Comparison of ENCODE assay signal across 9 cellular contexts in the genomic region with DNA sequence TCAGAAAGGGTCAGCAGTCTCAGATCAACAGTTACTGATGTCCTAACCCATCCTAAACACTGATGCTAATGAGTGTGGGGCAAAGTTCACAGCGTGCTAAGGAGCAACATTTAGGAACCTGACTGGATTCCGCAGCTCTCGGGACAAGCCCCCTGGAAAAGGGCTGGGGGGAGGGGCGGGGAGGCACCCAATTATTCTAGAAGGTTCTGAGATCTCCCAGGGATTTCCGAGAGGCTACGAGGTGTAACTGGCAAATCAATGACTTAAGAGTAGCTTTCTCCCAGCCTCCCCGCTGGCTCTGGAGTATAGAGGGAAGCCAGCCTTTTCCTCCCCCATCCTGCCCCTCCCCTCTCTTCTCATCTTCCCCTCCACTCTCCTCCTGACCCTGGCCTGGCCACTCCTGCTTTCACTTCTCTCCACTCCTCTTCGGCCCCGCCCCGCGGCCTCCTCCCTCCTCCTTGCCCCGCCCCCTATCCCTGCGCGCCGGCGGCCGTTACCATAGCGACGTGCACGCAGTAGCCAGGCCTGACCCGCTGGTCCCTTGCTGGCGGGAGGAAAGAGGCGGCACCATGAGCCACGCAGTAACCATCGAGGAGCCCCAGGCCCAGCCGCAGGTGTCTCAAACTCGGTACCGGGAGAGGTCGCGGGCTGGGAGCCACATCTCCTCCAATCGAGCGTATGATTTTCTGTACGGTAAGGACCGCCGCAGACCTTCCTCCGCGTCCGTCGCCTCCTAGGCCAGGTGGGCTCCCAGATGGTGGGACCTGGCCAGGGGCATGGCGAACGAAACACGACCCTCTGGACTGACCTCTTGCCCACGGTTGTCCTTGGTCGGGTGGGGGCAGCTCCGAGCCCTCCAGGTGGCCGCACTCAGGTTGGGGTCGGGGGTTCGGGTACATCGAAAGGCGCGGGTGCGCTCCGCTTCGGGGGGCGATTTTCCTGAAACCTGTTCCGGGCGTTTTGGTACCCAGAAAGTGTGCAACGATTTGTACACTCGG. TPM values are rescaled to one million over a fixed set of nuclear protein-coding genes. Genes with fewer than 3 reads are reported as not detected.
DNase-seq lines count a peak whose midpoint lies in the region; ATAC-seq and TF ChIP-seq lines count a peak whose summit lies in the region.
"Had no signal": no experiment of that assay in that cellular context is flagged by ENCODE, and none has a peak within 500 bp of the region (broad histone marks: within the 10 kb centered on the region; RNA-seq: fewer than 3 reads in every experiment).

Gene CFAP91 (plus strand): TSS at position 493 of the 998 bp plus-strand sequence. CDS start 77 bp downstream, at position 570.

- peak; percentile 16 to 66 for TF ChIP-seq EP300 in tibial nerve (IDR thresholded peaks at IDR 0.05)

- TF ChIP-seq CTCF in left ventricle myocardium inferior (IDR thresholded peaks at IDR 0.05; ENCODE audit: borderline replicate concordance) (no peak), tibial nerve (IDR thresholded peaks at IDR 0.05) (peak in 1 of 5 experiments; percentile 16)

- H3K27ac ChIP-seq in left ventricle myocardium inferior (replicated peaks) (peak within 1 kb of the TSS; percentile 25), tibial nerve (peak within 1 kb of the TSS; percentile 57 to 87 (median 80))

- H3K27me3 ChIP-seq in left ventricle myocardium inferior (ENCODE audit: low read depth) (no peaks in the 10 kb centered on the region), tibial nerve (no peaks in the 10 kb centered on the region)

- H3K36me3 ChIP-seq in left ventricle myocardium inferior (no peaks in the 10 kb centered on the region), tibial nerve (no peaks in the 10 kb centered on the region)

- peak; percentile 79 for ATAC-seq in GM21515 (IDR thresholded peaks at IDR 0.05; ENCODE audit: unreplicated experiment)

- intact Hi-C loops in left ventricle myocardium inferior (cut with micrococcal nuclease) (no loop called here), posterior cingulate gyrus (cut with DNase I) (no loop called here)

- H3K4me1 ChIP-seq in left ventricle myocardium inferior (peaks cover 22% of the 10 kb centered on the region), tibial nerve (peaks cover 0 to 23% (median 0%) of the 10 kb centered on the region in 4 donors)

- peak within 1 kb of the TSS; percentile 63 for H3K4me3 ChIP-seq in left ventricle myocardium inferior
- peak within 1 kb of the TSS; percentile 52 to 71 (median 64) for H3K4me3 ChIP-seq in tibial nerve

- no peaks in the 10 kb centered on the region for H3K9me3 ChIP-seq in left ventricle myocardium inferior (replicated peaks)
- H3K9me3 ChIP-seq in tibial nerve: no peaks in the 10 kb centered on the region

- WGBS in tibial nerve, 2 donors: 3 to 5% methylated on average over 42 to 59 of the region's 59 CpGs

- TF ChIP-seq POLR2A in tibial nerve (IDR thresholded peaks at IDR 0.05): peak in 1 of 2 donors; percentile 41

- DNase-seq in D341Med (ENCODE audit: low spot score) (peak; percentile 92), HuH-7.5 (ENCODE audit: low spot score) (peak; percentile 44), T follicular helper cell (ENCODE audit: low read depth) (peak; percentile 73), amniotic stem cell (lab: John Stamatoyannopoulos, UW) (peak; percentile 55), left ventricle myocardium inferior (peak; percentile 97), posterior cingulate gyrus (peak; percentile 89 to 100 (median 94)), tibial nerve (ENCODE audit: low spot score in 2 of 2) (peak; percentile 98)

RNA-seq across cellular contexts. Expression of gene CFAP91, which starts in this region (rescaled TPM):
- 0.44 TPM for total RNA-seq in left ventricle myocardium inferior
- 10 to 100 TPM; 11.4 to 23.7 (median 15.8) TPM for total RNA-seq in tibial nerve
- total RNA-seq: SK-MEL-5 had no signal

Comparison
In these comparisons a context has a peak if more than half of its experiments do, and no peak if none do; other contexts are left out.
1. Peak in every context shown above with its lines: DNase-seq, ATAC-seq, H3K4me3 ChIP-seq and H3K27ac ChIP-seq.
2. Peak in DNase-seq, H3K4me3 ChIP-seq and H3K27ac ChIP-seq in left ventricle myocardium inferior; RNA of the gene not detected or under 1 TPM.
3. DNase-seq: peak in every context shown above with its lines; median percentile 98 in tibial nerve; 97 in left ventricle myocardium inferior; 94 in posterior cingulate gyrus; 92 in D341Med; 73 in T follicular helper cell; 55 in amniotic stem cell; 44 in HuH-7.5.